ENCODE assay signal across 29 cellular contexts in the genomic region with DNA sequence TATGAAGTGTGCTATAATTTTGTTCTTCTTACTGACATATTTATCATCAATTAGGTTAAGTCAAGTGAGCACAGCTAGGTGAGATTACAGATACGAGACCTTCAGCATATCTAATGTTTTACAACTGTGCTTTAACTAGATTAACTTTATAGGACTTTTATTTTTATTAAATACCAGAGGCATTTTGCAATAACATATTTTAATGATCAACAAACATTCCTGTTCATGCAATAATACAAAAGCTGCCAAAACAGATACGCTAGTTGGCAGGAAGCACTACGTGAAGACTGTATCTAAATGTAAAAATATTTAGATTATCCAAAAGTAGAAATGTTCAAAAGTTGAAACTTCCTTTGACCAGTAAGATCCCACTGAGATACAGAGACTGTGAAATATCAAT.
DNase-seq lines count a peak whose midpoint lies in the region; FAIRE-seq and TF ChIP-seq lines count a peak whose summit lies in the region.
"Had no signal": no experiment of that assay in that cellular context is flagged by ENCODE, and none has a peak within 500 bp of the region (broad histone marks: within the 10 kb centered on the region; RNA-seq: fewer than 3 reads in every experiment).

No MANE protein-coding gene starts in this region.

- intact Hi-C loops in posterior vena cava (cut with DNase I) = no loop called here

- peaks cover 20% of the 10 kb centered on the region for H3K36me3 Mint-ChIP-seq in astrocyte (ENCODE audit: low read depth, unreplicated experiment)

- H3K27me3 Mint-ChIP-seq in astrocyte (ENCODE audit: low read depth, unreplicated experiment) = no peaks in the 10 kb centered on the region
- H3K27me3 Mint-ChIP-seq: activated CD4-positive, alpha-beta memory T cell treated with anti-CD3 and anti-CD28 coated beads, Interleukin-2, amount 10 ng/mL, durations not matched to agents 7 days and 5 days; central memory CD8-positive, alpha-beta T cell had no signal

- no peaks in the 10 kb centered on the region for H4K20me1 ChIP-seq in astrocyte (ENCODE audit: insufficient read depth, low read length)
- H4K20me1 ChIP-seq in fibroblast of lung (ENCODE audit: control insufficient read depth, extremely low read depth, insufficient read depth, low read length) = no peaks in the 10 kb centered on the region
- H4K20me1 ChIP-seq in osteoblast (ENCODE audit: insufficient read depth, low read length) = no peaks in the 10 kb centered on the region

- POLR2A ChIA-PET in AG04449 (lab: Yijun Ruan, JAX) = no interaction called here

- H3K9me3 ChIP-seq in astrocyte (ENCODE audit: insufficient read depth, low read depth, low read length) = no peaks in the 10 kb centered on the region
- H3K9me3 ChIP-seq in fibroblast of lung (ENCODE audit: control insufficient read depth, insufficient read depth, low read depth, low read length) = no peaks in the 10 kb centered on the region
- H3K9me3 ChIP-seq in osteoblast (ENCODE audit: low read depth, low read length) = no peaks in the 10 kb centered on the region
- H3K9me3 ChIP-seq: A549, BE2C, HAP-1, tibial artery had no signal

- H3K36me3 ChIP-seq in astrocyte (ENCODE audit: insufficient read depth, low read length) (peaks cover 11% of the 10 kb centered on the region), fibroblast of lung (ENCODE audit: control insufficient read depth, insufficient read depth, low read length) (no peaks in the 10 kb centered on the region), osteoblast (ENCODE audit: insufficient read depth, low read length) (peaks cover 35% of the 10 kb centered on the region)
- H3K36me3 ChIP-seq: HAP-1 had no signal

- H3K4me1 ChIP-seq in astrocyte (ENCODE audit: insufficient read depth, low read length) (no peaks in the 10 kb centered on the region), fibroblast of lung (ENCODE audit: control insufficient read depth, extremely low read depth, insufficient read depth, low read length) (no peaks in the 10 kb centered on the region), osteoblast (ENCODE audit: insufficient read depth, low read length) (peaks cover 8% of the 10 kb centered on the region)
- H3K4me1 ChIP-seq: A549, neural progenitor cell, psoas muscle had no signal

- CTCF ChIA-PET in AG04449 (lab: Yijun Ruan, JAX) = no interaction called here

- TF ChIP-seq CTCF in AG04449 (IDR thresholded peaks at IDR 0.05; ENCODE audit: insufficient read depth, low read length, missing control alignments) (no peak), astrocyte (IDR thresholded peaks at IDR 0.05; ENCODE audit: insufficient read depth, low read depth, low read length) (no peak), fibroblast of lung (conservative IDR thresholded peaks at IDR 0.05 in 1 of 2, IDR thresholded peaks at IDR 0.05 in 1 of 2; ENCODE audit: low read depth in 1 of 2, low read length in 2 of 2) (no peak), osteoblast (IDR thresholded peaks at IDR 0.05; ENCODE audit: extremely low read depth, low read depth, low read length) (no peak)

- no peak overlapping the region for H3K27ac Mint-ChIP-seq in astrocyte (ENCODE audit: unreplicated experiment)
- H3K27ac Mint-ChIP-seq: activated CD4-positive, alpha-beta memory T cell treated with anti-CD3 and anti-CD28 coated beads, Interleukin-2, amount 10 ng/mL, durations not matched to agents 7 days and 5 days; neural progenitor cell; T-helper 1 cell treated with Interleukin-12 subunit alpha and Interleukin-12 subunit beta and Interleukin-4 antibody, amounts not matched to agents 30 μg/mL and 1 μg/mL, for 36 hours had no signal

- no peak overlapping the region for H3K4me2 ChIP-seq in astrocyte (ENCODE audit: low read length)
- H3K4me2 ChIP-seq in fibroblast of lung (ENCODE audit: extremely low read depth, insufficient read depth, low read length) = no peak overlapping the region
- H3K4me2 ChIP-seq in osteoblast (ENCODE audit: insufficient read depth, low read length) = no peak overlapping the region
- H3K4me2 ChIP-seq: A549, neural progenitor cell had no signal

- H3K27ac ChIP-seq in astrocyte (ENCODE audit: low read depth, low read length) = no peak overlapping the region
- no peak overlapping the region for H3K27ac ChIP-seq in fibroblast of lung (ENCODE audit: insufficient read depth, low read length)
- H3K27ac ChIP-seq in osteoblast (ENCODE audit: low read depth, low read length) = peak overlapping the region; percentile 0
- H3K27ac ChIP-seq: A549, dorsolateral prefrontal cortex, neural progenitor cell, psoas muscle, RWPE1, tibial artery had no signal

- no peaks in the 10 kb centered on the region for H3K79me2 ChIP-seq in astrocyte (ENCODE audit: insufficient read depth, low read length)
- H3K79me2 ChIP-seq in fibroblast of lung (ENCODE audit: control insufficient read depth, insufficient read depth, low read length) = no peaks in the 10 kb centered on the region
- H3K79me2 ChIP-seq in osteoblast (ENCODE audit: insufficient read depth, low read length) = peaks cover 17% of the 10 kb centered on the region

- H3K9ac ChIP-seq in astrocyte (ENCODE audit: low read length) (no peak overlapping the region), fibroblast of lung (ENCODE audit: insufficient read depth, low read length) (no peak overlapping the region)
- H3K9ac ChIP-seq: neural progenitor cell had no signal

- H3K4me3 ChIP-seq in AG04449 (ENCODE audit: low read depth, low read length) (no peak overlapping the region), astrocyte (ENCODE audit: insufficient read depth, low read depth, low read length) (no peak overlapping the region), fibroblast of lung (replicated peaks in 1 of 4; ENCODE audit: control extremely low read depth in 1 of 4, insufficient read depth in 1 of 4, low read depth in 3 of 4, low read length in 4 of 4) (no peak overlapping the region), osteoblast (ENCODE audit: insufficient read depth, low read length) (no peak overlapping the region)
- H3K4me3 ChIP-seq: A549, dorsolateral prefrontal cortex, HAP-1, neural progenitor cell, psoas muscle, tibial artery had no signal

- peak; percentile 21 for DNase-seq in AG04449 (ENCODE audit: low read depth, low spot score)
- peak; percentile 27 for DNase-seq in astrocyte (ENCODE audit: low read depth)
- DNase-seq in fibroblast of lung (ENCODE audit: low read depth in 2 of 2) = peak; percentile 42 to 64
- DNase-seq in osteoblast (ENCODE audit: insufficient read length, low spot score, missing footprints) = no peak
- no peak for DNase-seq in NK-92 (lab: John Stamatoyannopoulos, UW; ENCODE audit: unreplicated experiment)
- DNase-seq in posterior vena cava (ENCODE audit: low spot score) = no peak
- DNase-seq in RKO (ENCODE audit: low spot score) = no peak
- DNase-seq in HTR-8/SVneo (ENCODE audit: insufficient read length, low spot score) = no peak
- DNase-seq: activated CD4-positive, alpha-beta memory T cell treated with anti-CD3 and anti-CD28 coated beads, Interleukin-2, amount 10 ng/mL, durations not matched to agents 7 days and 5 days; activated CD8-positive, alpha-beta memory T cell treated with anti-CD3 and anti-CD28 coated beads, Interleukin-2, amount 50 U/mL, for 48 hours; activated naive CD4-positive, alpha-beta T cell treated with anti-CD3 and anti-CD28 coated beads, Interleukin-2, amount 50 U/mL, for 16 hours; amygdala; BE2C; DMS153; dorsolateral prefrontal cortex; foreskin melanocyte; KG1; mammary epithelial cell; NCI-H1417 treated with DMSO at 0.1 percent for 48 hours; NCI-H446; psoas muscle; stimulated activated naive CD8-positive, alpha-beta T cell treated with anti-CD3 and anti-CD28 coated beads, Interleukin-15, Interleukin-2, amounts not matched to agents 100 U/mL and 50 U/mL, for 24 hours; tibial artery had no signal

- H3K27me3 ChIP-seq in astrocyte (ENCODE audit: insufficient read depth, low read length) (no peaks in the 10 kb centered on the region), fibroblast of lung (ENCODE audit: control insufficient read depth, insufficient read depth, low read length) (no peaks in the 10 kb centered on the region), osteoblast (ENCODE audit: insufficient read depth, low read length) (no peaks in the 10 kb centered on the region)
- H3K27me3 ChIP-seq: BE2C, dorsolateral prefrontal cortex, neural progenitor cell, tibial artery had no signal

- H2AFZ ChIP-seq in astrocyte (ENCODE audit: low read depth, low read length) (no peak overlapping the region), fibroblast of lung (ENCODE audit: low read length) (no peak overlapping the region), osteoblast (ENCODE audit: low read length) (no peak overlapping the region)
- H2AFZ ChIP-seq: neural progenitor cell had no signal

- H3K9me3 Mint-ChIP-seq in astrocyte (ENCODE audit: unreplicated experiment) = peaks cover 10% of the 10 kb centered on the region

- H3K4me1 Mint-ChIP-seq in astrocyte (ENCODE audit: low read depth, unreplicated experiment) = no peaks in the 10 kb centered on the region
- H3K4me1 Mint-ChIP-seq: neural progenitor cell had no signal

- no peak overlapping the region for H3K4me3 Mint-ChIP-seq in astrocyte (ENCODE audit: unreplicated experiment)
- H3K4me3 Mint-ChIP-seq: activated CD4-positive, alpha-beta memory T cell treated with anti-CD3 and anti-CD28 coated beads, Interleukin-2, amount 10 ng/mL, durations not matched to agents 7 days and 5 days; central memory CD8-positive, alpha-beta T cell; neural progenitor cell; T-helper 1 cell treated with Interleukin-12 subunit alpha and Interleukin-12 subunit beta and Interleukin-4 antibody, amounts not matched to agents 30 μg/mL and 1 μg/mL, for 36 hours had no signal

- FAIRE-seq in astrocyte (lab: Jason Lieb, UNC) (no peak), HTR-8/SVneo (lab: Jason Lieb, UNC) (no peak)
- FAIRE-seq: A549 had no signal

Comparison
In these comparisons a context has a peak if more than half of its experiments do, and no peak if none do; other contexts are left out.
1. DNase-seq: peak in AG04449 (single experiment), astrocyte (single experiment) and fibroblast of lung (2 of 2); none in osteoblast (single experiment), NK-92 (single experiment), posterior vena cava (single experiment), RKO (single experiment) and HTR-8/SVneo (single experiment).